ENCODE assay signal across 11 cellular contexts in genomic region chr1:107934573-107934972, GRCh38. TPM values are rescaled to one million over a fixed set of nuclear protein-coding genes. Genes with fewer than 3 reads are reported as not detected.
DNase-seq lines count a peak whose midpoint lies in the region; ATAC-seq and TF ChIP-seq lines count a peak whose summit lies in the region.
"Had no signal": no experiment of that assay in that cellular context is flagged by ENCODE, and none has a peak within 500 bp of the region (broad histone marks: within the 10 kb centered on the region; RNA-seq: fewer than 3 reads in every experiment).

No MANE protein-coding gene starts in this region.

- peaks cover 82% of the 10 kb centered on the region for H3K4me1 Mint-ChIP-seq in activated naive CD8-positive, alpha-beta T cell treated with anti-CD3 and anti-CD28 coated beads, Interleukin-2, amount 50 U/mL, for 24 hours

- peak; percentile 23 for ATAC-seq in GM18909 (IDR thresholded peaks at IDR 0.05; ENCODE audit: poor library complexity, unreplicated experiment)
- ATAC-seq in HG03439 (IDR thresholded peaks at IDR 0.05; ENCODE audit: unreplicated experiment) = peak; percentile 38
- ATAC-seq in activated naive CD8-positive, alpha-beta T cell treated with anti-CD3 and anti-CD28 coated beads, Interleukin-2, amount 50 U/mL, for 24 hours = peak; percentile 21
- ATAC-seq in psoas muscle = no peak
- ATAC-seq in GM19452 (IDR thresholded peaks at IDR 0.05; ENCODE audit: unreplicated experiment) = no peak
- ATAC-seq in GM21825 (IDR thresholded peaks at IDR 0.05; ENCODE audit: unreplicated experiment) = no peak

- H3K36me3 ChIP-seq in BLaER1 treated with 17β-estradiol and CSF1 and Interleukin-3, amounts not matched to agents 10 nM and 100 nM = peaks cover 0 to 26% (median 7%) of the 10 kb centered on the region in 11 experiments; a peak in 6 of 22 replicates
- H3K36me3 ChIP-seq in psoas muscle (ENCODE audit: insufficient read depth in 1 of 2, low read depth in 1 of 2) = no peaks in the 10 kb centered on the region
- H3K36me3 ChIP-seq: SJSA1 had no signal

- H3K27me3 ChIP-seq in BLaER1 treated with 17β-estradiol and CSF1 and Interleukin-3, amounts not matched to agents 10 nM and 100 nM = no peaks in the 10 kb centered on the region
- no peaks in the 10 kb centered on the region for H3K27me3 ChIP-seq in psoas muscle (ENCODE audit: insufficient read depth in 3 of 3, low read length in 2 of 3)
- H3K27me3 ChIP-seq: testis had no signal

- peaks cover 0 to 5% (median 0%) of the 10 kb centered on the region in 11 experiments; a peak in 2 of 22 replicates for H4K20me1 ChIP-seq in BLaER1 treated with 17β-estradiol and CSF1 and Interleukin-3, amounts not matched to agents 10 nM and 100 nM

- peak overlapping the region in 1 of 11 experiments; percentile 10; a peak in 3 of 22 replicates for H3K9ac ChIP-seq in BLaER1 treated with 17β-estradiol and CSF1 and Interleukin-3, amounts not matched to agents 10 nM and 100 nM

- peaks cover 2% of the 10 kb centered on the region for H3K36me3 Mint-ChIP-seq in activated naive CD8-positive, alpha-beta T cell treated with anti-CD3 and anti-CD28 coated beads, Interleukin-2, amount 50 U/mL, for 24 hours (ENCODE audit: low read depth)

- TF ChIP-seq CTCF in psoas muscle (IDR thresholded peaks at IDR 0.05) = no peak

- H3K27ac ChIP-seq in BLaER1 treated with 17β-estradiol and CSF1 and Interleukin-3, amounts not matched to agents 10 nM and 100 nM = peak overlapping the region in 9 of 11 experiments; percentile 21 to 88 (median 46); a peak in 14 of 22 replicates
- H3K27ac ChIP-seq in psoas muscle = no peak overlapping the region
- H3K27ac ChIP-seq: SJSA1, testis had no signal

- WGBS in psoas muscle, 3 donors = 30 to 45% (median 33%) methylated on average over 5 of the region's 5 CpGs

- peak overlapping the region; percentile 94 for H3K27ac Mint-ChIP-seq in activated naive CD8-positive, alpha-beta T cell treated with anti-CD3 and anti-CD28 coated beads, Interleukin-2, amount 50 U/mL, for 24 hours

- H3K4me1 ChIP-seq in BLaER1 treated with 17β-estradiol and CSF1 and Interleukin-3, amounts not matched to agents 10 nM and 100 nM = peaks cover 44 to 64% (median 51%) of the 10 kb centered on the region in 10 experiments
- no peaks in the 10 kb centered on the region for H3K4me1 ChIP-seq in psoas muscle
- H3K4me1 ChIP-seq: testis had no signal

- H3K4me2 ChIP-seq in BLaER1 treated with 17β-estradiol and CSF1 and Interleukin-3, amounts not matched to agents 10 nM and 100 nM = peak overlapping the region; percentile 62 to 88 (median 70)

- intact Hi-C loops in psoas muscle (cut with DNase I) = no loop called here

- H3K9me3 ChIP-seq in BLaER1 treated with 17β-estradiol and CSF1 and Interleukin-3, amounts not matched to agents 10 nM and 100 nM (replicated peaks in 1 of 11) = peaks cover 0 to 16% (median 7%) of the 10 kb centered on the region in 11 experiments; a peak in 6 of 22 replicates
- H3K9me3 ChIP-seq in psoas muscle = no peaks in the 10 kb centered on the region
- H3K9me3 ChIP-seq: SJSA1, testis had no signal

- no peak overlapping the region for H3K4me3 ChIP-seq in BLaER1 treated with 17β-estradiol and CSF1 and Interleukin-3, amounts not matched to agents 10 nM and 100 nM
- no peak overlapping the region for H3K4me3 ChIP-seq in psoas muscle
- H3K4me3 ChIP-seq: SJSA1, testis had no signal

- H3K9me3 Mint-ChIP-seq in activated naive CD8-positive, alpha-beta T cell treated with anti-CD3 and anti-CD28 coated beads, Interleukin-2, amount 50 U/mL, for 24 hours = peaks cover 4% of the 10 kb centered on the region

- H3K4me3 Mint-ChIP-seq in activated naive CD8-positive, alpha-beta T cell treated with anti-CD3 and anti-CD28 coated beads, Interleukin-2, amount 50 U/mL, for 24 hours = peak overlapping the region; percentile 69

- DNase-seq in activated naive CD8-positive, alpha-beta T cell treated with anti-CD3 and anti-CD28 coated beads, Interleukin-2, amount 50 U/mL, for 24 hours = no peak
- DNase-seq in 8988T = no peak
- no peak for DNase-seq in psoas muscle
- DNase-seq: IMR-90, testis had no signal

- H3K27me3 Mint-ChIP-seq in activated naive CD8-positive, alpha-beta T cell treated with anti-CD3 and anti-CD28 coated beads, Interleukin-2, amount 50 U/mL, for 24 hours = no peaks in the 10 kb centered on the region

RNA-seq across cellular contexts. Expression of gene VAV3, which starts 30.4 kb away (rescaled TPM):
- total RNA-seq in psoas muscle = 1 to 10 TPM in 3 of 4 donors, under 1 TPM in 1; 0.71 to 1.7 (median 1.3) TPM
- under 1 TPM; 0.28 to 0.72 (median 0.30) TPM for polyA plus RNA-seq in psoas muscle
- total RNA-seq: SJSA1 had no signal

Comparison
In these comparisons a context has a peak if more than half of its experiments do, and no peak if none do; other contexts are left out.
1. ATAC-seq: peak in GM18909 (single experiment), HG03439 (single experiment) and activated naive CD8-positive, alpha-beta T cell treated with anti-CD3 and anti-CD28 coated beads, Interleukin-2, amount 50 U/mL, for 24 hours (single experiment); none in psoas muscle (0 of 4), GM19452 (single experiment) and GM21825 (single experiment).